ENCODE assay signal across 1 cellular context in genomic region chr2:58973831-58974281, GRCh38.
A peak's percentile ranks its signal among the peaks of the same experiment; 100 is the strongest.
TF ChIP-seq lines count a peak whose summit lies in the region.

No MANE protein-coding gene starts in this region.

TF ChIP-seq in HEK293, 187 proteins besides CTCF, POLR2A, EP300 and RAD21 (continued from another document):
- TF ChIP-seq PRDM4 (tag by site-specific recombination; IDR thresholded peaks at IDR 0.05) (no peak), ZNF16 (tag by site-specific recombination; IDR thresholded peaks at IDR 0.05; ENCODE audit: low read depth) (no peak), ZNF2 (tag by site-specific recombination; IDR thresholded peaks at IDR 0.05) (no peak), HOXD13 (CRISPR knock-in tag; IDR thresholded peaks at IDR 0.05; ENCODE audit: borderline replicate concordance) (peak; percentile 75; the same call in 1 of the 2 replicates), ZNF645 (tag by site-specific recombination; IDR thresholded peaks at IDR 0.05) (no peak), EGR2 (tag by site-specific recombination; IDR thresholded peaks at IDR 0.05; ENCODE audit: low read depth) (peak; percentile 71), GLIS1 (tag by site-specific recombination; IDR thresholded peaks at IDR 0.05) (0 out of 2 replicates have a peak, but pooled peaks have one; percentile 16)
- TF ChIP-seq, protein P1, sequence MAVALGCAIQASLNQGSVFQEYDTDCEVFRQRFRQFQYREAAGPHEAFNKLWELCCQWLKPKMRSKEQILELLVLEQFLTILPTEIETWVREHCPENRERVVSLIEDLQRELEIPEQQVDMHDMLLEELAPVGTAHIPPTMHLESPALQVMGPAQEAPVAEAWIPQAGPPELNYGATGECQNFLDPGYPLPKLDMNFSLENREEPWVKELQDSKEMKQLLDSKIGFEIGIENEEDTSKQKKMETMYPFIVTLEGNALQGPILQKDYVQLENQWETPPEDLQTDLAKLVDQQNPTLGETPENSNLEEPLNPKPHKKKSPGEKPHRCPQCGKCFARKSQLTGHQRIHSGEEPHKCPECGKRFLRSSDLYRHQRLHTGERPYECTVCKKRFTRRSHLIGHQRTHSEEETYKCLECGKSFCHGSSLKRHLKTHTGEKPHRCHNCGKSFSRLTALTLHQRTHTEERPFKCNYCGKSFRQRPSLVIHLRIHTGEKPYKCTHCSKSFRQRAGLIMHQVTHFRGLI (tag by site-specific recombination; IDR thresholded peaks at IDR 0.05), result peak; percentile 88
